In genomic region chr9:132507670-132508469, GRCh38 we compare ENCODE assay signal across 8 cellular contexts.
A peak's percentile ranks its signal among the peaks of the same experiment; 100 is the strongest.
DNase-seq lines count a peak whose midpoint lies in the region; ATAC-seq and FAIRE-seq lines count a peak whose summit lies in the region.

No MANE protein-coding gene starts in this region.

- peak; percentile 94 for ATAC-seq in left lobe of liver
- no peak for ATAC-seq in GM19397 (IDR thresholded peaks at IDR 0.05; ENCODE audit: unreplicated experiment)

- DNase-seq in 8988T: peak; percentile 88
- peak; percentile 73 for DNase-seq in GM18507 (ENCODE audit: extremely low spot score, insufficient read length, low read depth)
- peak; percentile 21 for DNase-seq in NCI-H345 treated with DMSO at 0.1 percent for 48 hours (lab: John Stamatoyannopoulos, UW; ENCODE audit: unreplicated experiment)
- DNase-seq in activated CD4-positive, alpha-beta T cell treated with anti-CD3 and anti-CD28 coated beads for 1 hour: peak; percentile 50
- DNase-seq in cerebellum (ENCODE audit: low spot score): peak; percentile 85
- DNase-seq in left lobe of liver (ENCODE audit: low spot score): peak; percentile 66
- DNase-seq in stimulated activated CD4-positive, alpha-beta T cell treated with anti-CD3 and anti-CD28 coated beads, Interleukin-4, amount 100 ng/mL, for 24 hours: peak; percentile 75

- FAIRE-seq in GM18507 (lab: Jason Lieb, UNC): peak; percentile 82

Comparison
In these comparisons a context has a peak if more than half of its experiments do, and no peak if none do; other contexts are left out.
1. DNase-seq: peak in every context shown above with its lines; median percentile 88 in 8988T; 85 in cerebellum; 75 in stimulated activated CD4-positive, alpha-beta T cell treated with anti-CD3 and anti-CD28 coated beads, Interleukin-4, amount 100 ng/mL, for 24 hours; 73 in GM18507; 66 in left lobe of liver; 50 in activated CD4-positive, alpha-beta T cell treated with anti-CD3 and anti-CD28 coated beads for 1 hour; 21 in NCI-H345 treated with DMSO at 0.1 percent for 48 hours.